ENCODE assay signal across 10 cellular contexts in genomic region chr16:1532771-1533170, GRCh38. TPM values are rescaled to one million over a fixed set of nuclear protein-coding genes. Genes with fewer than 3 reads are reported as not detected.
DNase-seq lines count a peak whose midpoint lies in the region; ATAC-seq and TF ChIP-seq lines count a peak whose summit lies in the region.
"Had no signal": no experiment of that assay in that cellular context is flagged by ENCODE, and none has a peak within 500 bp of the region (broad histone marks: within the 10 kb centered on the region; RNA-seq: fewer than 3 reads in every experiment).

No MANE protein-coding gene starts in this region.

- peaks cover 14% of the 10 kb centered on the region for H3K36me3 Mint-ChIP-seq in activated T-cell treated with anti-CD3 and anti-CD28 coated beads, Interleukin-2, amount 50 U/mL, for 4 hours (ENCODE audit: insufficient read depth)
- H3K36me3 Mint-ChIP-seq in chondrocyte (ENCODE audit: low read depth) = peaks cover 6% of the 10 kb centered on the region

- H3K4me3 Mint-ChIP-seq in activated T-cell treated with anti-CD3 and anti-CD28 coated beads, Interleukin-2, amount 50 U/mL, for 4 hours = peak overlapping the region; percentile 98
- H3K4me3 Mint-ChIP-seq in chondrocyte (ENCODE audit: unreplicated experiment) = peak overlapping the region; percentile 19

- no peaks in the 10 kb centered on the region for H3K9me3 Mint-ChIP-seq in activated T-cell treated with anti-CD3 and anti-CD28 coated beads, Interleukin-2, amount 50 U/mL, for 4 hours
- H3K9me3 Mint-ChIP-seq in chondrocyte (ENCODE audit: low read depth) = no peaks in the 10 kb centered on the region

- no peaks in the 10 kb centered on the region for H3K9me3 ChIP-seq in mesodermal cell (ENCODE audit: control insufficient read depth, low read length)
- no peaks in the 10 kb centered on the region for H3K9me3 ChIP-seq in thyroid gland

- H3K27ac Mint-ChIP-seq in chondrocyte (ENCODE audit: unreplicated experiment) = peak overlapping the region; percentile 87

- peaks cover 39% of the 10 kb centered on the region for H3K4me1 Mint-ChIP-seq in activated T-cell treated with anti-CD3 and anti-CD28 coated beads, Interleukin-2, amount 50 U/mL, for 4 hours (ENCODE audit: low read depth)
- peaks cover 55% of the 10 kb centered on the region for H3K4me1 Mint-ChIP-seq in chondrocyte (ENCODE audit: low read depth)

- no peak for TF ChIP-seq POLR2A in thyroid gland (IDR thresholded peaks at IDR 0.05)

- H3K36me3 ChIP-seq in mesodermal cell (ENCODE audit: control insufficient read depth, insufficient read depth, low read length) = peaks cover 9% of the 10 kb centered on the region
- peaks cover 24 to 25% of the 10 kb centered on the region in 2 donors for H3K36me3 ChIP-seq in thyroid gland

- H3K27me3 Mint-ChIP-seq in activated T-cell treated with anti-CD3 and anti-CD28 coated beads, Interleukin-2, amount 50 U/mL, for 4 hours (ENCODE audit: low read depth) = no peaks in the 10 kb centered on the region
- no peaks in the 10 kb centered on the region for H3K27me3 Mint-ChIP-seq in chondrocyte (ENCODE audit: low read depth)

- H3K27me3 ChIP-seq in thyroid gland = no peaks in the 10 kb centered on the region

- TF ChIP-seq CTCF in chondrocyte (IDR thresholded peaks at IDR 0.05) (no peak), thyroid gland (IDR thresholded peaks at IDR 0.05) (no peak)

- DNase-seq in activated T-cell treated with anti-CD3 and anti-CD28 coated beads, Interleukin-2, amount 50 U/mL, for 4 hours = no peak
- DNase-seq in activated T-cell treated with anti-CD3 and anti-CD28 coated beads, Interleukin-2, amount 50 U/mL, for 1 hour = no peak
- DNase-seq in chondrocyte (ENCODE audit: low spot score) (no peak), thyroid gland (no peak), NCI-H2081 (lab: John Stamatoyannopoulos, UW) (no peak)
- no peak for DNase-seq in stimulated activated CD8-positive, alpha-beta memory T cell treated with anti-CD3 and anti-CD28 coated beads, Interleukin-4, amount 100 ng/mL, for 48 hours
- DNase-seq: NCI-H1930, SHP77 treated with DMSO at 0.1 percent for 48 hours had no signal

- no peak for ATAC-seq in activated T-cell treated with anti-CD3 and anti-CD28 coated beads, Interleukin-2, amount 50 U/mL, for 4 hours
- ATAC-seq in HG03565 (IDR thresholded peaks at IDR 0.05; ENCODE audit: unreplicated experiment) = no peak

- H3K27ac ChIP-seq in mesodermal cell (ENCODE audit: low read depth, low read length, severe bottlenecking) (peak overlapping the region; percentile 67), thyroid gland (peak overlapping the region; percentile 77 to 90 (median 90))

- intact Hi-C loops in thyroid gland (cut with DNase I) = no loop called here

- H3K4me3 ChIP-seq in mesodermal cell (ENCODE audit: extremely low read depth, insufficient read depth, low read length, poor library complexity, severe bottlenecking) (no peak overlapping the region), thyroid gland (replicated peaks in 1 of 3) (peak overlapping the region in 1 of 3 donors; percentile 18)

- H3K4me1 ChIP-seq in mesodermal cell (ENCODE audit: control insufficient read depth, insufficient read depth, low read length, poor library complexity, severe bottlenecking) = peaks cover 38% of the 10 kb centered on the region
- H3K4me1 ChIP-seq in thyroid gland = peaks cover 0 to 33% of the 10 kb centered on the region in 2 donors

- 92 to 98% methylated on average over 7 to 9 of the region's 10 CpGs for WGBS in mesodermal cell (ENCODE audit: insufficient coverage in 2 of 2), 2 experiments
- 51 to 88% methylated on average over 4 to 8 of the region's 10 CpGs for WGBS in thyroid gland, 2 donors

RNA-seq across cellular contexts. Expression of gene TMEM204, which starts 0.7 kb away (rescaled TPM):
- total RNA-seq in activated T-cell treated with anti-CD3 and anti-CD28 coated beads, Interleukin-2, amount 50 U/mL, for 4 hours = 10 to 100 TPM; 11.7 to 16.7 (median 16.2) TPM
- 2.9 to 9.7 TPM (median 8.4 TPM) in 3 replicates for total RNA-seq in chondrocyte
- polyA plus RNA-seq in mesodermal cell (2013, experiment 1 of 2) = 16.4 TPM
- 10.3 TPM for polyA plus RNA-seq in mesodermal cell (2013, experiment 2 of 2)
- total RNA-seq in thyroid gland = 10 to 100 TPM; 38.5 to 85.3 (median 66.0) TPM

RNA-seq across cellular contexts. Expression of gene TELO2, which starts 39.6 kb away (rescaled TPM):
- 100 to 1,000 TPM; 103 to 131 (median 121) TPM for total RNA-seq in activated T-cell treated with anti-CD3 and anti-CD28 coated beads, Interleukin-2, amount 50 U/mL, for 4 hours
- total RNA-seq in chondrocyte = 19.3 to 30.9 TPM (median 21.7 TPM) in 3 replicates
- 34.4 TPM for polyA plus RNA-seq in mesodermal cell (2013, experiment 1 of 2)
- 23.8 TPM for polyA plus RNA-seq in mesodermal cell (2013, experiment 2 of 2)
- 10 to 100 TPM; 12.5 to 19.4 (median 12.8) TPM for total RNA-seq in thyroid gland

RNA-seq across cellular contexts. Expression of gene PTX4, which starts 44.0 kb away (rescaled TPM):
- total RNA-seq in activated T-cell treated with anti-CD3 and anti-CD28 coated beads, Interleukin-2, amount 50 U/mL, for 4 hours = under 1 TPM in 1 of 3 donors, not detected in 2; 0.28 TPM
- not detected in 3 replicates for total RNA-seq in chondrocyte
- polyA plus RNA-seq in mesodermal cell (2013, experiment 1 of 2) = not detected
- polyA plus RNA-seq in mesodermal cell (2013, experiment 2 of 2) = not detected
- not detected for total RNA-seq in thyroid gland

RNA-seq across cellular contexts. Expression of gene CLCN7, which starts 57.9 kb away (rescaled TPM):
- 10 to 100 TPM; 54.2 to 60.7 (median 54.7) TPM for total RNA-seq in activated T-cell treated with anti-CD3 and anti-CD28 coated beads, Interleukin-2, amount 50 U/mL, for 4 hours
- total RNA-seq in chondrocyte = 81.7 to 97.0 TPM (median 95.2 TPM) in 3 replicates
- polyA plus RNA-seq in mesodermal cell (2013, experiment 1 of 2) = 46.9 TPM
- polyA plus RNA-seq in mesodermal cell (2013, experiment 2 of 2) = 34.1 TPM
- 100 to 1,000 TPM in 2 of 4 donors, 10 to 100 TPM in 2; 50.3 to 144 (median 89.9) TPM for total RNA-seq in thyroid gland
